ENCODE assay signal across 26 cellular contexts in genomic region chr18:53385889-53386288, GRCh38.
"Had no signal": no experiment of that assay in that cellular context is flagged by ENCODE, and none has a peak within 500 bp of the region (broad histone marks: within the 10 kb centered on the region; RNA-seq: fewer than 3 reads in every experiment).

No MANE protein-coding gene starts in this region.

- H3K4me3 ChIP-seq: left lung, lower lobe of right lung, ovary, right atrium auricular region, right lobe of liver, smooth muscle cell, tibial nerve, uterus had no signal

- H3K36me3 Mint-ChIP-seq: immature natural killer cell; naive B cell; natural killer cell treated with Interleukin-12 subunit alpha and Interleukin-12 subunit beta and Interleukin-15 and Interleukin-18, amount 100 ng/mL, for 72 hours; stimulated activated memory B cell treated with anti-CD40 and anti-IgM and Interleukin-4, amounts not matched to agents 10 μg/mL and 1 μg/mL and 100 μg/mL, for 72 hours; type B pancreatic cell had no signal

- H3K36me3 ChIP-seq: left lung, lower lobe of right lung, ovary, right atrium auricular region, right lobe of liver, tibial nerve, uterus had no signal

- H3K4me3 Mint-ChIP-seq: immature natural killer cell; naive B cell; natural killer cell treated with Interleukin-12 subunit alpha and Interleukin-12 subunit beta and Interleukin-15 and Interleukin-18, amount 100 ng/mL, for 72 hours; stimulated activated memory B cell treated with anti-CD40 and anti-IgM and Interleukin-4, amounts not matched to agents 10 μg/mL and 1 μg/mL and 100 μg/mL, for 72 hours; stimulated activated naive CD8-positive, alpha-beta T cell treated with anti-CD3 and anti-CD28 coated beads, Interleukin-15, amount 100 ng/mL, for 72 hours; type B pancreatic cell had no signal

- H3K4me1 Mint-ChIP-seq: immature natural killer cell; naive B cell; stimulated activated memory B cell treated with anti-CD40 and anti-IgM and Interleukin-4, amounts not matched to agents 10 μg/mL and 1 μg/mL and 100 μg/mL, for 72 hours; stimulated activated naive CD8-positive, alpha-beta T cell treated with anti-CD3 and anti-CD28 coated beads, Interleukin-15, amount 100 ng/mL, for 72 hours had no signal

- H3K27me3 ChIP-seq: left lung, ovary, right atrium auricular region, right lobe of liver, tibial nerve, uterus had no signal

- H3K27ac Mint-ChIP-seq: immature natural killer cell; natural killer cell treated with Interleukin-12 subunit alpha and Interleukin-12 subunit beta and Interleukin-15 and Interleukin-18, amount 100 ng/mL, for 72 hours; progenitor cell of endocrine pancreas; stimulated activated memory B cell treated with anti-CD40 and anti-IgM and Interleukin-4, amounts not matched to agents 10 μg/mL and 1 μg/mL and 100 μg/mL, for 72 hours; stimulated activated naive CD8-positive, alpha-beta T cell treated with anti-CD3 and anti-CD28 coated beads, Interleukin-15, amount 100 ng/mL, for 72 hours; type B pancreatic cell had no signal

- H3K9me3 Mint-ChIP-seq: natural killer cell treated with Interleukin-12 subunit alpha and Interleukin-12 subunit beta and Interleukin-15 and Interleukin-18, amount 100 ng/mL, for 72 hours; stimulated activated memory B cell treated with anti-CD40 and anti-IgM and Interleukin-4, amounts not matched to agents 10 μg/mL and 1 μg/mL and 100 μg/mL, for 72 hours; type B pancreatic cell had no signal

- DNase-seq: hypothalamus; immature natural killer cell; kidney; left colon; left lung; lower lobe of right lung; mammary epithelial cell; mesenchymal stem cell; naive B cell; ovary; right lobe of liver; stimulated activated CD4-positive, alpha-beta T cell treated with anti-CD3 and anti-CD28 coated beads, Interleukin-1b, Interleukin-23, amount 100 ng/mL, for 48 hours; stimulated activated CD4-positive, alpha-beta T cell treated with anti-CD3 and anti-CD28 coated beads, Interleukin-2, amount 100 ng/mL, for 48 hours; stimulated activated CD4-positive, alpha-beta T cell treated with anti-CD3 and anti-CD28 coated beads, Interleukin-4, amount 100 ng/mL, for 4 hours; stimulated activated CD8-positive, alpha-beta memory T cell treated with anti-CD3 and anti-CD28 coated beads, Interleukin-4, amount 100 ng/mL, for 48 hours; stimulated activated naive CD4-positive, alpha-beta T cell treated with Interleukin-2 at 50 U/mL for 16 hours; stimulated activated naive CD8-positive, alpha-beta T cell treated with anti-CD3 and anti-CD28 coated beads, Interleukin-15, amount 100 ng/mL, for 72 hours; substantia nigra; uterus had no signal

- H3K4me1 ChIP-seq: left lung, lower lobe of right lung, right atrium auricular region, right lobe of liver, tibial nerve, uterus had no signal

- H3K27ac ChIP-seq: left lung, lower lobe of right lung, ovary, right atrium auricular region, right lobe of liver, tibial nerve, uterus had no signal

- H3K9me3 ChIP-seq: left lung, lower lobe of right lung, ovary, right atrium auricular region, right lobe of liver, tibial nerve, uterus had no signal

- H3K27me3 Mint-ChIP-seq: natural killer cell treated with Interleukin-12 subunit alpha and Interleukin-12 subunit beta and Interleukin-15 and Interleukin-18, amount 100 ng/mL, for 72 hours; progenitor cell of endocrine pancreas; stimulated activated memory B cell treated with anti-CD40 and anti-IgM and Interleukin-4, amounts not matched to agents 10 μg/mL and 1 μg/mL and 100 μg/mL, for 72 hours; stimulated activated naive CD8-positive, alpha-beta T cell treated with anti-CD3 and anti-CD28 coated beads, Interleukin-15, amount 100 ng/mL, for 72 hours had no signal

- ATAC-seq: left colon; left lung; lower lobe of right lung; natural killer cell treated with Interleukin-12 subunit alpha and Interleukin-12 subunit beta and Interleukin-15 and Interleukin-18, amount 100 ng/mL, for 72 hours; right lobe of liver; stimulated activated memory B cell treated with anti-CD40 and anti-IgM and Interleukin-4, amounts not matched to agents 10 μg/mL and 1 μg/mL and 100 μg/mL, for 72 hours; stimulated activated naive CD8-positive, alpha-beta T cell treated with anti-CD3 and anti-CD28 coated beads, Interleukin-15, amount 100 ng/mL, for 72 hours had no signal
